8 cellular contexts compared by ENCODE assay signal in genomic region chr15:70111203-70112017, GRCh38. TPM values are rescaled to one million over a fixed set of nuclear protein-coding genes. Genes with fewer than 3 reads are reported as not detected.
A peak's percentile ranks its signal among the peaks of the same experiment; 100 is the strongest.
DNase-seq lines count a peak whose midpoint lies in the region; ATAC-seq, FAIRE-seq and TF ChIP-seq lines count a peak whose summit lies in the region.

No MANE protein-coding gene starts in this region.

- H3K27ac Mint-ChIP-seq in astrocyte (ENCODE audit: unreplicated experiment): peak overlapping the region; percentile 78

- H3K36me3 Mint-ChIP-seq in astrocyte (ENCODE audit: low read depth, unreplicated experiment): no peaks in the 10 kb centered on the region

- no peak overlapping the region for H2AFZ ChIP-seq in astrocyte (ENCODE audit: low read depth, low read length)

- no peaks in the 10 kb centered on the region for H3K79me2 ChIP-seq in astrocyte (ENCODE audit: insufficient read depth, low read length)

- peaks cover 25% of the 10 kb centered on the region for H3K4me1 Mint-ChIP-seq in astrocyte (ENCODE audit: low read depth, unreplicated experiment)

- peaks cover 14% of the 10 kb centered on the region for H3K27me3 ChIP-seq in astrocyte (ENCODE audit: insufficient read depth, low read length)

- no peak for TF ChIP-seq CTCF in astrocyte (IDR thresholded peaks at IDR 0.05; ENCODE audit: insufficient read depth, low read depth, low read length)

- peak; percentile 13 for FAIRE-seq in astrocyte (lab: Jason Lieb, UNC)

- H3K9ac ChIP-seq in astrocyte (ENCODE audit: low read length): no peak overlapping the region

- H3K27ac ChIP-seq in astrocyte (ENCODE audit: low read depth, low read length): no peak overlapping the region

- no peaks in the 10 kb centered on the region for H3K36me3 ChIP-seq in astrocyte (ENCODE audit: insufficient read depth, low read length)

- H3K4me3 ChIP-seq in astrocyte (ENCODE audit: insufficient read depth, low read depth, low read length) (no peak overlapping the region), skeletal muscle cell (ENCODE audit: low read depth, low read length) (peak overlapping the region; percentile 8)

- H3K4me2 ChIP-seq in astrocyte (ENCODE audit: low read length): peak overlapping the region; percentile 76

- no peaks in the 10 kb centered on the region for H4K20me1 ChIP-seq in astrocyte (ENCODE audit: insufficient read depth, low read length)

- peak overlapping the region; percentile 70 for H3K4me3 Mint-ChIP-seq in astrocyte (ENCODE audit: unreplicated experiment)

- ATAC-seq in HG03039 (IDR thresholded peaks at IDR 0.05; ENCODE audit: unreplicated experiment) (no peak), GM19351 (IDR thresholded peaks at IDR 0.05; ENCODE audit: unreplicated experiment) (no peak)

- no peaks in the 10 kb centered on the region for H3K9me3 Mint-ChIP-seq in astrocyte (ENCODE audit: unreplicated experiment)

- H3K27me3 Mint-ChIP-seq in astrocyte (ENCODE audit: low read depth, unreplicated experiment): peaks cover 48% of the 10 kb centered on the region

- H3K4me1 ChIP-seq in astrocyte (ENCODE audit: insufficient read depth, low read length): peaks cover 13% of the 10 kb centered on the region

- DNase-seq in ELF-1 (ENCODE audit: low read depth, low spot score) (peak; percentile 92), NCI-H2107 treated with DMSO at 0.1 percent for 48 hours (lab: John Stamatoyannopoulos, UW; ENCODE audit: unreplicated experiment) (peak; percentile 66), astrocyte (ENCODE audit: low read depth) (peak; percentile 87), hippocampal formation (lab: John Stamatoyannopoulos, UW) (peak; percentile 75 to 91), skeletal muscle cell (ENCODE audit: low read depth) (peak; percentile 83)
- DNase-seq in stimulated activated CD4-positive, alpha-beta T cell treated with anti-CD3 and anti-CD28 coated beads, Interleukin-12 subunit alpha, Interleukin-12 subunit beta, amount 100 ng/mL, for 4 hours: no peak

- H3K9me3 ChIP-seq in astrocyte (ENCODE audit: insufficient read depth, low read depth, low read length): no peaks in the 10 kb centered on the region

RNA-seq across cellular contexts. Expression of gene TLE3, which starts 13.7 kb away (rescaled TPM):
- total RNA-seq in astrocyte: 45.4 and 61.0 TPM in 2 replicates
